Comparison of ENCODE assay signal across 7 cellular contexts in the genomic region with DNA sequence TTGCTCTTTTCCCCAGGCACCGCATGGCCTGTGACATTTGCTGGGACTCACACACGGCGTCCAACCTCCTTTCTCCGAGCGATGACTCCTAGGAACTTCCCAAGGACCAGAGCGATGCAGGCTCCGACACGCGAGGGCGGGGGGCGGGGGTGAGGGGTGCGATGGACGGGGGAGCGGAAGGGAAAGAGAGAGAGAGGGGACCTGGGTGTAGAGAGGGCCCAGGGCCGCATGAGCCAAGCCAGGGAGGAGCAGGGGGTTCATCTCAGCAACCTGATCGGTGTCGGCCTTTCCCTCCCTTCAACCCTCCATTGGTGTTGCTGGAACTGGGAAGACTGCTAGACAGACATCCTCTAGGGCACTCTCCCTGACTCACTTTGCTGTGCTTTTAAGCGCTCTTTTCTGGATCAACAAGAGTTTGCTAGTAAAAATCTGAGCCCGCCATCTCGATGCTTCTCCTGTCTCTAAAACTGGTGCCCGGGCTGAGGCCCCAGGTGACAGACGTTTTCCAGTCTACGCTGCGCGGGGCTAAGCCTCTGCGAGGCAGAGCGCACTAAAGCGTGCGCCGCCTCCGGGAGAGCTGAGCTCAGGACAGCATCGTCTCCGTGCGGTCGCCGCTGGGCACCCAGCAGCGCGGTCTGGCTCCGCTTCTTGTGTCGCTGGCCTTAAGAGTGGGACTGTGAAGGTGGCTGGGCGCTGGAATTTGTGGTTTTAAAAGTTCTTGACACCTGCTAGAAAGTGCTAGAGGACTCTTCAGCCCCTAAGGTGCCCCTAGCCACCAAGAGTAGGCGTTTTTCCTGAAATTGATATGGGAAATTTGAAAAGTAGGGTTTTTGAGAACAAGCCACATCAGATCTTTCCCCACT.
A peak's percentile ranks its signal among the peaks of the same experiment; 100 is the strongest.
DNase-seq lines count a peak whose midpoint lies in the region; ATAC-seq lines count a peak whose summit lies in the region.

No MANE protein-coding gene starts in this region.

- H3K27ac Mint-ChIP-seq in activated naive CD4-positive, alpha-beta T cell treated with anti-CD3 and anti-CD28 coated beads, Interleukin-2, amount 10 ng/mL, durations not matched to agents 7 days and 5 days: no peak overlapping the region

- no peaks in the 10 kb centered on the region for H3K9me3 ChIP-seq in iPS-18a (ENCODE audit: control insufficient read depth, low read depth, low read length)

- ATAC-seq in HG02759 (IDR thresholded peaks at IDR 0.05; ENCODE audit: unreplicated experiment) (peak; percentile 31), GM18502 (IDR thresholded peaks at IDR 0.05; ENCODE audit: poor library complexity, unreplicated experiment) (no peak), HG02840 (IDR thresholded peaks at IDR 0.05; ENCODE audit: low FRiP score, unreplicated experiment) (no peak)

- H3K27me3 Mint-ChIP-seq in activated naive CD4-positive, alpha-beta T cell treated with anti-CD3 and anti-CD28 coated beads, Interleukin-2, amount 10 ng/mL, durations not matched to agents 7 days and 5 days: peaks cover 74% of the 10 kb centered on the region

- CTCF ChIA-PET in activated naive CD4-positive, alpha-beta T cell treated with anti-CD3 and anti-CD28 coated beads, Interleukin-2, amount 10 ng/mL, durations not matched to agents 7 days and 5 days (lab: Charles Lee): no interaction called here

- peaks cover 5% of the 10 kb centered on the region for H3K4me1 ChIP-seq in iPS-18a (ENCODE audit: control insufficient read depth, low read depth, low read length)

- no peaks in the 10 kb centered on the region for H3K36me3 ChIP-seq in iPS-18a (ENCODE audit: control insufficient read depth, low read depth, low read length)

- DNase-seq in activated naive CD4-positive, alpha-beta T cell treated with anti-CD3 and anti-CD28 coated beads, Interleukin-2, amount 10 ng/mL, durations not matched to agents 7 days and 5 days: peak; percentile 23
- DNase-seq in stimulated activated CD4-positive, alpha-beta T cell treated with anti-CD3 and anti-CD28 coated beads, Interleukin-4, amount 100 ng/mL, for 48 hours (ENCODE audit: low read depth in 2 of 2): peak; percentile 23 to 29
- no peak for DNase-seq in NCI-H1105 (lab: John Stamatoyannopoulos, UW)

- H3K36me3 Mint-ChIP-seq in activated naive CD4-positive, alpha-beta T cell treated with anti-CD3 and anti-CD28 coated beads, Interleukin-2, amount 10 ng/mL, durations not matched to agents 7 days and 5 days: peaks cover 4% of the 10 kb centered on the region

- H3K4me3 ChIP-seq in iPS-18a (ENCODE audit: low read length): peak overlapping the region; percentile 66

- H3K27ac ChIP-seq in iPS-18a (ENCODE audit: low read length): no peak overlapping the region

- no peak overlapping the region for H3K9ac ChIP-seq in iPS-18a (ENCODE audit: low read length)

- peaks cover 23% of the 10 kb centered on the region for H3K4me1 Mint-ChIP-seq in activated naive CD4-positive, alpha-beta T cell treated with anti-CD3 and anti-CD28 coated beads, Interleukin-2, amount 10 ng/mL, durations not matched to agents 7 days and 5 days

- H3K4me3 Mint-ChIP-seq in activated naive CD4-positive, alpha-beta T cell treated with anti-CD3 and anti-CD28 coated beads, Interleukin-2, amount 10 ng/mL, durations not matched to agents 7 days and 5 days: peak overlapping the region; percentile 7

- no peaks in the 10 kb centered on the region for H3K9me3 Mint-ChIP-seq in activated naive CD4-positive, alpha-beta T cell treated with anti-CD3 and anti-CD28 coated beads, Interleukin-2, amount 10 ng/mL, durations not matched to agents 7 days and 5 days

- peaks cover 77% of the 10 kb centered on the region for H3K27me3 ChIP-seq in iPS-18a (ENCODE audit: control insufficient read depth, insufficient read depth, low read length)
